24 cellular contexts compared by ENCODE assay signal in the genomic region with DNA sequence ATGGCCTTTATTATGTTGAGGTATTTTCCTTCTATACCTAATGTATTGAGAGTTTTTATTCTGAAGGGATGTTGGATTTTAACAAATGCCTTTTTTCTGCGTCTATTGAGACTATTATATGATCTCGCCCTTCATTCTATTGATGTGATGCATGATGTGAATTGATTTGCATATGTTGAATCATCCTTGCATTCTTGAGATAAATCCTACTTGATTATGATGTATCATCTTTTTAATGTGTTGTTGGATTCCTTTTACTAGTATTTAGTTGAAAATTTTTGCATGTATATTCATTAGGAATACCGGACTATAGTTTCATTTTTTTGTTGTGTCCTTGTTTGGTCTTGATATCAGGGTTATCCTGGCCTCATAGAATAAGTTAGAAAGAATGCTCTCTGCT.
"Had no signal": no experiment of that assay in that cellular context is flagged by ENCODE, and none has a peak within 500 bp of the region (broad histone marks: within the 10 kb centered on the region; RNA-seq: fewer than 3 reads in every experiment).

No MANE protein-coding gene starts in this region.

- H3K4me1 ChIP-seq: ascending aorta, SJCRH30 had no signal

- DNase-seq: activated CD4-positive, alpha-beta T cell treated with anti-CD3 and anti-CD28 coated beads for 48 hours; activated CD4-positive, alpha-beta T cell treated with anti-CD3 and anti-CD28 coated beads, Interleukin-2, amount 50 U/mL, for 4 hours; activated CD8-positive, alpha-beta memory T cell treated with anti-CD3 and anti-CD28 coated beads, Interleukin-2, amount 10 ng/mL, durations not matched to agents 7 days and 5 days; activated CD8-positive, alpha-beta T cell treated with anti-CD3 and anti-CD28 coated beads, Interleukin-2, amount 10 ng/mL, durations not matched to agents 7 days and 5 days; activated effector memory CD4-positive, alpha-beta T cell treated with Interleukin-2 at 50 U/mL for 16 hours; activated naive CD4-positive, alpha-beta T cell; activated T-cell treated with anti-CD3 and anti-CD28 coated beads, Interleukin-2, amount 50 U/mL, for 24 hours; NCI-H1048; NCI-H146; NCI-H187 treated with DMSO at 0.1 percent for 48 hours; NCI-H2081 treated with DMSO at 0.1 percent for 48 hours; NCI-H2171; NCI-H226; NCI-H526; NCI-H82; Right ventricle myocardium superior; SJCRH30 had no signal

- H3K27me3 Mint-ChIP-seq: activated CD8-positive, alpha-beta memory T cell treated with anti-CD3 and anti-CD28 coated beads, Interleukin-2, amount 10 ng/mL, durations not matched to agents 7 days and 5 days; activated naive CD4-positive, alpha-beta T cell treated with anti-CD3 and anti-CD28 coated beads, Interleukin-2, amount 50 U/mL, for 24 hours; activated T-cell treated with anti-CD3 and anti-CD28 coated beads, Interleukin-2, amount 50 U/mL, for 24 hours; central memory CD8-positive, alpha-beta T cell had no signal

- H3K27me3 ChIP-seq: ascending aorta, SJCRH30 had no signal

- H3K4me1 Mint-ChIP-seq: activated CD8-positive, alpha-beta memory T cell treated with anti-CD3 and anti-CD28 coated beads, Interleukin-2, amount 10 ng/mL, durations not matched to agents 7 days and 5 days; activated naive CD4-positive, alpha-beta T cell treated with anti-CD3 and anti-CD28 coated beads, Interleukin-2, amount 50 U/mL, for 24 hours; brain; central memory CD8-positive, alpha-beta T cell had no signal

- H3K27ac Mint-ChIP-seq: activated CD8-positive, alpha-beta memory T cell treated with anti-CD3 and anti-CD28 coated beads, Interleukin-2, amount 10 ng/mL, durations not matched to agents 7 days and 5 days; activated CD8-positive, alpha-beta T cell treated with anti-CD3 and anti-CD28 coated beads, Interleukin-2, amount 10 ng/mL, durations not matched to agents 7 days and 5 days; activated naive CD4-positive, alpha-beta T cell treated with anti-CD3 and anti-CD28 coated beads, Interleukin-2, amount 50 U/mL, for 24 hours; activated T-cell treated with anti-CD3 and anti-CD28 coated beads, Interleukin-2, amount 50 U/mL, for 24 hours; activated T-helper 1 cell treated with anti-CD3 and anti-CD28 coated beads, Interleukin-12 subunit alpha, Interleukin-12 subunit beta, Interleukin-2, Interleukin-4 antibody, amounts not matched to agents 30 ng/mL and 10 ng/mL and 1 ng/mL, durations not matched to agents 14 hours and 24 hours and 36 hours; brain; T-helper 1 cell treated with Interleukin-12 subunit alpha and Interleukin-12 subunit beta and Interleukin-4 antibody, amounts not matched to agents 30 μg/mL and 1 μg/mL, for 36 hours had no signal

- H3K4me3 ChIP-seq: ascending aorta, SJCRH30 had no signal

- H3K27ac ChIP-seq: ascending aorta, RWPE1, SJCRH30 had no signal

- H3K36me3 Mint-ChIP-seq: activated CD8-positive, alpha-beta memory T cell treated with anti-CD3 and anti-CD28 coated beads, Interleukin-2, amount 10 ng/mL, durations not matched to agents 7 days and 5 days; activated naive CD4-positive, alpha-beta T cell treated with anti-CD3 and anti-CD28 coated beads, Interleukin-2, amount 50 U/mL, for 24 hours; brain had no signal

- H3K36me3 ChIP-seq: ascending aorta, SJCRH30 had no signal

- H3K4me3 Mint-ChIP-seq: activated CD8-positive, alpha-beta memory T cell treated with anti-CD3 and anti-CD28 coated beads, Interleukin-2, amount 10 ng/mL, durations not matched to agents 7 days and 5 days; activated CD8-positive, alpha-beta T cell treated with anti-CD3 and anti-CD28 coated beads, Interleukin-2, amount 10 ng/mL, durations not matched to agents 7 days and 5 days; activated naive CD4-positive, alpha-beta T cell treated with anti-CD3 and anti-CD28 coated beads, Interleukin-2, amount 50 U/mL, for 24 hours; activated T-cell treated with anti-CD3 and anti-CD28 coated beads, Interleukin-2, amount 50 U/mL, for 24 hours; activated T-helper 1 cell treated with anti-CD3 and anti-CD28 coated beads, Interleukin-12 subunit alpha, Interleukin-12 subunit beta, Interleukin-2, Interleukin-4 antibody, amounts not matched to agents 30 ng/mL and 10 ng/mL and 1 ng/mL, durations not matched to agents 14 hours and 24 hours and 36 hours; brain; central memory CD8-positive, alpha-beta T cell; T-helper 1 cell treated with Interleukin-12 subunit alpha and Interleukin-12 subunit beta and Interleukin-4 antibody, amounts not matched to agents 30 μg/mL and 1 μg/mL, for 36 hours had no signal
